12 cellular contexts compared by ENCODE assay signal in genomic region chr1:86449103-86449502, GRCh38. TPM values are rescaled to one million over a fixed set of nuclear protein-coding genes. Genes with fewer than 3 reads are reported as not detected.
"Had no signal": no experiment of that assay in that cellular context is flagged by ENCODE, and none has a peak within 500 bp of the region (broad histone marks: within the 10 kb centered on the region; RNA-seq: fewer than 3 reads in every experiment).

No MANE protein-coding gene starts in this region.

- H3K4me3 ChIP-seq: GM23248, GM23338, HAP-1 had no signal

- H3K9me3 Mint-ChIP-seq: GM23338, H9, HFFc6 had no signal

- H3K9ac ChIP-seq: GM23248 had no signal

- H3K27ac Mint-ChIP-seq: GM23338, HFFc6 had no signal

- H3K4me3 Mint-ChIP-seq: GM23338, H9, HFFc6 had no signal

- H3K9me3 ChIP-seq: HAP-1 had no signal

- H3K4me1 ChIP-seq: HAP-1 had no signal

- H3K36me3 ChIP-seq: HAP-1 had no signal

- H3K27ac ChIP-seq: GM23248 had no signal

- H2AFZ ChIP-seq: GM23248, GM23338 had no signal

- DNase-seq: GM23248, GOT3, H7, H9, HCEC 1CT, HFFc6 had no signal

- H3K4me2 ChIP-seq: GM23338 had no signal

- FAIRE-seq: H1, H54 had no signal

- ATAC-seq: GM23338, HCT116 had no signal

RNA-seq across cellular contexts. Expression of gene CLCA1, which starts 19.6 kb away (rescaled TPM):
- total RNA-seq: GM23248, GM23338, H1, H4, H7, H9, HFFc6 had no signal
- polyA plus RNA-seq: GM23248, GM23338, H1 had no signal

RNA-seq across cellular contexts. Expression of gene CLCA2, which starts 25.1 kb away (rescaled TPM):
- total RNA-seq: GM23338, H1, H7, H9 had no signal
- polyA plus RNA-seq: GM23338, H1 had no signal
